ENCODE assay signal across 8 cellular contexts in genomic region chr3:152402698-152403456, GRCh38.
A peak's percentile ranks its signal among the peaks of the same experiment; 100 is the strongest.
DNase-seq lines count a peak whose midpoint lies in the region; ATAC-seq and TF ChIP-seq lines count a peak whose summit lies in the region.

No MANE protein-coding gene starts in this region.

- no peak for TF ChIP-seq EP300 in gastroesophageal sphincter (IDR thresholded peaks at IDR 0.05)

- no peak overlapping the region for H4K91ac ChIP-seq in H9 (ENCODE audit: insufficient read length, low read depth, low read length)

- H3K14ac ChIP-seq in H9 (ENCODE audit: insufficient read depth, low read length): no peak overlapping the region

- no peak overlapping the region for H3K56ac ChIP-seq in H9 (ENCODE audit: insufficient read length, low read depth, low read length)

- no peak overlapping the region for H3T11ph ChIP-seq in H9 (ENCODE audit: low read length)

- H2AFZ ChIP-seq in H9 (ENCODE audit: low read length): no peak overlapping the region

- no peak for TF ChIP-seq CTCF in H9 (conservative IDR thresholded peaks at IDR 0.05)
- no peak for TF ChIP-seq CTCF in gastroesophageal sphincter (IDR thresholded peaks at IDR 0.05)

- H3K9me3 ChIP-seq in H9 (ENCODE audit: control insufficient read depth, low read depth, low read length): no peaks in the 10 kb centered on the region
- H3K9me3 ChIP-seq in gastroesophageal sphincter: no peaks in the 10 kb centered on the region

- no peak overlapping the region for H2BK120ac ChIP-seq in H9 (ENCODE audit: low read depth, low read length, poor library complexity, severe bottlenecking)

- H3K4me1 Mint-ChIP-seq in H9: peaks cover 39 to 42% of the 10 kb centered on the region in 2 experiments
- peaks cover 65% of the 10 kb centered on the region for H3K4me1 Mint-ChIP-seq in stimulated activated memory B cell treated with anti-CD40 and anti-IgM and Interleukin-4, amounts not matched to agents 10 μg/mL and 1 μg/mL and 100 μg/mL, for 72 hours

- H3K4ac ChIP-seq in H9 (ENCODE audit: low read depth, low read length): no peak overlapping the region

- DNase-seq in H9 (no peak), NCI-H524 (lab: John Stamatoyannopoulos, UW) (peak; percentile 29 to 69), OCI-M1 (lab: John Stamatoyannopoulos, UW) (no peak), KG1 (lab: John Stamatoyannopoulos, UW) (no peak), activated gamma-delta T cell treated with Interleukin-2 at 50 U/mL for 16 hours (no peak)

- no peaks in the 10 kb centered on the region for H3K27me3 Mint-ChIP-seq in H9 (ENCODE audit: low read depth)
- H3K27me3 Mint-ChIP-seq in stimulated activated memory B cell treated with anti-CD40 and anti-IgM and Interleukin-4, amounts not matched to agents 10 μg/mL and 1 μg/mL and 100 μg/mL, for 72 hours: no peaks in the 10 kb centered on the region

- H3K4me2 ChIP-seq in H9 (ENCODE audit: insufficient read depth, insufficient read length, low read length): no peak overlapping the region

- H2BK15ac ChIP-seq in H9 (ENCODE audit: low read depth, low read length): no peak overlapping the region

- H3K79me1 ChIP-seq in H9 (ENCODE audit: insufficient read depth, low read depth, low read length, poor library complexity, severe bottlenecking): no peaks in the 10 kb centered on the region

- H3K79me2 ChIP-seq in H9 (ENCODE audit: insufficient read depth, low read length): peaks cover 2% of the 10 kb centered on the region; the same call in 1 of the 2 replicates

- no peak overlapping the region for H3K4me3 ChIP-seq in gastroesophageal sphincter

- H3K27ac ChIP-seq in H9 (ENCODE audit: insufficient read length, low read depth, low read length): no peak overlapping the region
- H3K27ac ChIP-seq in gastroesophageal sphincter: peak overlapping the region; percentile 77 to 96 (median 80)

- no peak overlapping the region for H3K4me3 Mint-ChIP-seq in H9
- H3K4me3 Mint-ChIP-seq in stimulated activated memory B cell treated with anti-CD40 and anti-IgM and Interleukin-4, amounts not matched to agents 10 μg/mL and 1 μg/mL and 100 μg/mL, for 72 hours: no peak overlapping the region

- no peak overlapping the region for H4K5ac ChIP-seq in H9 (ENCODE audit: insufficient read length, low read depth, low read length)

- H4K8ac ChIP-seq in H9 (replicated peaks; ENCODE audit: insufficient read length, low read depth, low read length): no peak overlapping the region

- H3K4me1 ChIP-seq in H9 (ENCODE audit: insufficient read depth, low read length) (peaks cover 10% of the 10 kb centered on the region; the same call in 1 of the 2 replicates), gastroesophageal sphincter (peaks cover 52 to 95% (median 73%) of the 10 kb centered on the region in 3 donors)

- no peaks in the 10 kb centered on the region for H3K36me3 ChIP-seq in gastroesophageal sphincter

- WGBS in H9 (ENCODE audit: extremely low coverage, insufficient read length, low lambda C conversion rate): no CpG with 5 or more reads among the region's 5 CpGs
- 32 to 34% methylated on average over 5 of the region's 5 CpGs for WGBS in gastroesophageal sphincter (ENCODE audit: low coverage in 1 of 2), 2 donors

- H3K9ac ChIP-seq in H9 (ENCODE audit: extremely low read depth, insufficient read length, low read length): no peak overlapping the region

- H3K23me2 ChIP-seq in H9 (ENCODE audit: insufficient read length, low read depth, low read length, poor library complexity, severe bottlenecking): no peaks in the 10 kb centered on the region

- peak overlapping the region; percentile 7 to 23 (median 18); a peak in 5 of 7 replicates for H3K27ac Mint-ChIP-seq in H9
- peak overlapping the region; percentile 71 for H3K27ac Mint-ChIP-seq in stimulated activated memory B cell treated with anti-CD40 and anti-IgM and Interleukin-4, amounts not matched to agents 10 μg/mL and 1 μg/mL and 100 μg/mL, for 72 hours

- H2BK5ac ChIP-seq in H9 (ENCODE audit: insufficient read length, low read length): no peak overlapping the region

- no peak for TF ChIP-seq POLR2A in gastroesophageal sphincter (IDR thresholded peaks at IDR 0.05)

- H3K27me3 ChIP-seq in H9 (ENCODE audit: insufficient read depth, low read length): no peaks in the 10 kb centered on the region
- no peaks in the 10 kb centered on the region for H3K27me3 ChIP-seq in gastroesophageal sphincter

- ATAC-seq in gastroesophageal sphincter: no peak
- ATAC-seq in stimulated activated memory B cell treated with anti-CD40 and anti-IgM and Interleukin-4, amounts not matched to agents 10 μg/mL and 1 μg/mL and 100 μg/mL, for 72 hours: peak; percentile 39
- ATAC-seq in HG02938 (IDR thresholded peaks at IDR 0.05; ENCODE audit: unreplicated experiment): no peak

- H4K20me1 ChIP-seq in H9 (ENCODE audit: control insufficient read depth, insufficient read depth, insufficient read length): no peaks in the 10 kb centered on the region

- no peak overlapping the region for H3K23ac ChIP-seq in H9 (ENCODE audit: insufficient read length, low read depth, low read length)

- no peak overlapping the region for H2AK5ac ChIP-seq in H9 (ENCODE audit: insufficient read length, low read length)

- H2BK12ac ChIP-seq in H9 (ENCODE audit: insufficient read length, low read depth, low read length): no peak overlapping the region

- no peak overlapping the region for H2BK20ac ChIP-seq in H9 (ENCODE audit: low read depth, low read length, poor library complexity, severe bottlenecking)

- H3K9me3 Mint-ChIP-seq in H9: no peaks in the 10 kb centered on the region
- H3K9me3 Mint-ChIP-seq in stimulated activated memory B cell treated with anti-CD40 and anti-IgM and Interleukin-4, amounts not matched to agents 10 μg/mL and 1 μg/mL and 100 μg/mL, for 72 hours: peaks cover 2% of the 10 kb centered on the region

- no peak overlapping the region for H3K18ac ChIP-seq in H9 (ENCODE audit: insufficient read length, low read depth, low read length)

- no peaks in the 10 kb centered on the region; a peak in 1 of 7 replicates for H3K36me3 Mint-ChIP-seq in H9 (ENCODE audit: insufficient read depth in 1 of 3, low read depth in 3 of 3)
- peaks cover 52% of the 10 kb centered on the region for H3K36me3 Mint-ChIP-seq in stimulated activated memory B cell treated with anti-CD40 and anti-IgM and Interleukin-4, amounts not matched to agents 10 μg/mL and 1 μg/mL and 100 μg/mL, for 72 hours

Comparison
In these comparisons a context has a peak if more than half of its experiments do, and no peak if none do; other contexts are left out.
1. DNase-seq: peak in NCI-H524 (2 of 2); none in H9 (single experiment), OCI-M1 (single experiment), KG1 (single experiment) and activated gamma-delta T cell treated with Interleukin-2 at 50 U/mL for 16 hours (single experiment).